In the genomic region with DNA sequence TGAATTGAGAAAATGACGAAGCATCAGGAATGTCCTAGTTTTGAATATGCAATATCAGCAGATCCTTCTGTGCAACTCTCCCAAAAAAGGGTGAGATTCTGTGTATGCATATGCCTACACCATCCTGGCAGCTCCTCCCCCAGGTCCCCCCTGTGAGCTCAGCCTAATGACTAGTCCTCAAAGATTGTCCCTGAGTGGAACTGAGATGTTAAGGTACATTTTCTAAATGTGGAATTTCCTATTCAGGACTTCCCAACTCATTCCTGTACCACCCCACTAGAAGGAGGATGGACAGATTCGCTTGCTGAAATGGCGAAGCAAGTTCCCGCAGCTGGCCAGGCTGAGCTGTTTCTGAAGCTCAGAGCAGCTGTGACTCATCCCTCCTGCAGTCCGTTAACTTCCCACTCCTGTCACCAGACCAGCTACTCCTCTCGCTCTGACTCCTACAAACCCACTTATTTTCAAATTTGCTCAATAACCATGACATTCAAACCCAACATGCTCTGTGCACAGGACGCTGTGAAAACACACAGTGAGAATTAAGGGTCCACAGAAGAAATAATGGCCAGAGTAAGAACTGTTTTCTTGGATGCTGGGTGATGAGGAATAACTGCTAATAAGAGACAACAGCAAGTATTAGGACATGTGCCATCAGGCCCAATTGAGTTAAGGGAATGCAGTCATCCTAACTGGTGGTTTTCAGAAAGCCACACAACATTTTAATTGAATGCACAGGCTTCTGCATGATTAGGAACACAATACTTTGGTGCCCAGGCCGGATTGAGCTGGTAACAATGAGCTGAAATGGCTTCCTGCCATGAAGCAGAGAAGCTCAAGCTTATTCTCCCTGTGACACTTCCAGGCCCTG, we compare ENCODE assay signal across 7 cellular contexts. TPM values are rescaled to one million over a fixed set of nuclear protein-coding genes. Genes with fewer than 3 reads are reported as not detected.
DNase-seq lines count a peak whose midpoint lies in the region; ATAC-seq and TF ChIP-seq lines count a peak whose summit lies in the region.

No MANE protein-coding gene starts in this region.

- peaks cover 8% of the 10 kb centered on the region; the same call in 1 of the 2 replicates for H3K9me3 ChIP-seq in OCI-LY7 (ENCODE audit: low read length)

- no TSS peak for BruUV-seq in OCI-LY7 (replicated peaks; lab: Mats Ljungman, UMichigan)

- no peaks in the 10 kb centered on the region; the same call in 1 of the 2 replicates for H3K36me3 ChIP-seq in OCI-LY7 (ENCODE audit: insufficient read depth, low read length)

- H3K4me1 ChIP-seq in OCI-LY7 (ENCODE audit: insufficient read depth, low read length, poor library complexity, severe bottlenecking), result peaks cover 9% of the 10 kb centered on the region

- ATAC-seq in GM18519 (IDR thresholded peaks at IDR 0.05; ENCODE audit: low FRiP score, unreplicated experiment) (peak; percentile 92), HG02759 (IDR thresholded peaks at IDR 0.05; ENCODE audit: unreplicated experiment) (peak; percentile 99)

- no peaks in the 10 kb centered on the region for H3K79me2 ChIP-seq in OCI-LY7 (ENCODE audit: insufficient read depth, low read depth, low read length)

- TF ChIP-seq CTCF in OCI-LY7 (conservative IDR thresholded peaks at IDR 0.05; ENCODE audit: low read length) (no peak), astrocyte of the cerebellum (IDR thresholded peaks at IDR 0.05; ENCODE audit: low read depth, low read length, missing control alignments) (no peak)

- H3K4me3 ChIP-seq in OCI-LY7 (ENCODE audit: low read depth, low read length, poor library complexity, severe bottlenecking), result no peak overlapping the region
- no peak overlapping the region for H3K4me3 ChIP-seq in astrocyte of the cerebellum (ENCODE audit: low read depth, low read length)

- no peaks in the 10 kb centered on the region for H3K27me3 ChIP-seq in layer of hippocampus (ENCODE audit: control insufficient read depth, insufficient read depth, low read length)

- intact Hi-C loops in OCI-LY7 (cut with micrococcal nuclease; ENCODE audit: unreplicated experiment), result no loop called here

- H3K9me2 ChIP-seq in OCI-LY7 (ENCODE audit: insufficient read depth, low read length), result no peaks in the 10 kb centered on the region

- in situ Hi-C loops in astrocyte of the cerebellum (cut with HindIII; ENCODE audit: low sequenced_read_pairs), result loop anchor here (5.0 kb wide), 1 partner anchor 247 kb away; no protein-coding TSS in a partner anchor

- no peak overlapping the region for H3K27ac ChIP-seq in OCI-LY7 (ENCODE audit: low read depth, low read length, poor library complexity, severe bottlenecking)
- H3K27ac ChIP-seq in layer of hippocampus (ENCODE audit: low read depth, low read length), result peak overlapping the region; percentile 78

- H3K4me2 ChIP-seq in OCI-LY7 (ENCODE audit: low read length), result no peak overlapping the region

- CTCF ChIA-PET in OCI-LY7 (lab: Charles Lee; ENCODE audit: unreplicated experiment), result interaction anchor here (0.5 kb wide), 1 partner anchor 72 kb away, joined by 5 read pairs; no protein-coding TSS in a partner anchor

- no peaks in the 10 kb centered on the region for H4K20me1 ChIP-seq in OCI-LY7 (ENCODE audit: insufficient read depth, low read length)

- POLR2A ChIA-PET in OCI-LY7 (lab: Charles Lee), result interaction anchor here (0.6 to 2.8 kb wide), 10 partner anchors 10 to 135 kb away, joined by 3 to 36 read pairs (median 3); partner anchors contain the start of gene CASP3

- H2AFZ ChIP-seq in OCI-LY7 (ENCODE audit: low read length), result peak overlapping the region; percentile 58; the same call in 1 of the 2 replicates

- DNase-seq in OCI-LY7 (ENCODE audit: low spot score) (no peak), astrocyte of the cerebellum (ENCODE audit: low read depth) (peak; percentile 62), cortex of kidney (lab: John Stamatoyannopoulos, UW) (no peak)
- peak; percentile 56 for DNase-seq in stimulated activated CD4-positive, alpha-beta T cell treated with anti-CD3 and anti-CD28 coated beads, Interleukin-4, amount 100 ng/mL, for 1 hour

RNA-seq across cellular contexts. Expression of gene IRF2, which starts 40.0 kb away (rescaled TPM):
- total RNA-seq in OCI-LY7 (2014; rRNA removed; shearing (Covaris generic)), result 29.7 and 32.3 TPM in 2 replicates
- 31.8 and 37.8 TPM in 2 replicates for total RNA-seq in OCI-LY7 (2022)

Comparison
In these comparisons a context has a peak if more than half of its experiments do, and no peak if none do; other contexts are left out.
1. DNase-seq: peak in astrocyte of the cerebellum (single experiment) and stimulated activated CD4-positive, alpha-beta T cell treated with anti-CD3 and anti-CD28 coated beads, Interleukin-4, amount 100 ng/mL, for 1 hour (single experiment); none in OCI-LY7 (single experiment) and cortex of kidney (single experiment).